In genomic region chr15:78875107-78875914, GRCh38 we compare ENCODE assay signal across 8 cellular contexts. TPM values are rescaled to one million over a fixed set of nuclear protein-coding genes. Genes with fewer than 3 reads are reported as not detected.
DNase-seq lines count a peak whose midpoint lies in the region; ATAC-seq and TF ChIP-seq lines count a peak whose summit lies in the region.

No MANE protein-coding gene starts in this region.

- peak overlapping the region; percentile 100 for H3K27ac Mint-ChIP-seq in MCF 10A (ENCODE audit: low read depth, unreplicated experiment)

- H3K27me3 Mint-ChIP-seq in MCF 10A (ENCODE audit: insufficient read depth, unreplicated experiment), result no peaks in the 10 kb centered on the region

- no TSS peak for BruUV-seq in MCF 10A (replicated peaks; lab: Mats Ljungman, UMichigan)

- 57% methylated on average over 22 of the region's 22 CpGs for WGBS in HUES64

- CTCF ChIA-PET in AG04450 (lab: Charles Lee) (no interaction called here), MCF 10A (lab: Yijun Ruan, JAX) (interaction anchor here (1.1 to 1.5 kb wide), 2 partner anchors 34 to 76 kb away, joined by 3 read pairs; no protein-coding TSS in a partner anchor)

- intact Hi-C loops in MCF 10A (cut with micrococcal nuclease), result no loop called here

- H3K4me1 Mint-ChIP-seq in MCF 10A (ENCODE audit: insufficient read depth, unreplicated experiment), result peaks cover 25% of the 10 kb centered on the region

- DNase-seq in AG04450 (ENCODE audit: low read depth, low spot score) (no peak), MCF 10A (ENCODE audit: unreplicated experiment) (no peak), GM20000 (ENCODE audit: low spot score) (no peak)

- no peak overlapping the region for H3K27ac ChIP-seq in AG04450 (ENCODE audit: low read depth, low read length)
- no peak overlapping the region for H3K27ac ChIP-seq in HUES64 (ENCODE audit: low read depth, low read length)

- H3K9me3 ChIP-seq in AG04450 (ENCODE audit: control insufficient read depth, insufficient read depth, low read length), result peaks cover 6% of the 10 kb centered on the region; the same call in 1 of the 2 replicates
- no peaks in the 10 kb centered on the region for H3K9me3 ChIP-seq in HUES64 (ENCODE audit: insufficient read depth, low read depth, low read length)
- H3K9me3 ChIP-seq in mucosa of stomach (ENCODE audit: control insufficient read depth, low read length), result no peaks in the 10 kb centered on the region

- no peak for TF ChIP-seq CTCF in AG04450 (IDR thresholded peaks at IDR 0.05; ENCODE audit: low read depth, low read length)
- no peak for TF ChIP-seq CTCF in MCF 10A (IDR thresholded peaks at IDR 0.05; ENCODE audit: unreplicated experiment)
- TF ChIP-seq CTCF in GM20000 (IDR thresholded peaks at IDR 0.05; ENCODE audit: extremely low read depth, missing control alignments), result no peak

- H3K9ac ChIP-seq in HUES64 (ENCODE audit: low read depth, low read length) (no peak overlapping the region; the same call in 1 of the 2 replicates), mucosa of stomach (ENCODE audit: low read length) (peak overlapping the region; percentile 40)

- H3K4me1 ChIP-seq in HUES64 (ENCODE audit: insufficient read depth, low read length) (peaks cover 43% of the 10 kb centered on the region), mucosa of stomach (ENCODE audit: control insufficient read depth, insufficient read depth, low read length) (peaks cover 28% of the 10 kb centered on the region)

- POLR2A ChIA-PET in AG04450 (lab: Yijun Ruan, JAX) (interaction anchor here (0.7 kb wide), 1 partner anchor 21 kb away, joined by 5 read pairs; no protein-coding TSS in a partner anchor), MCF 10A (lab: Yijun Ruan, JAX) (no interaction called here)

- H3K4me3 ChIP-seq in AG04450 (ENCODE audit: low read depth, low read length) (peak overlapping the region; percentile 99), HUES64 (ENCODE audit: low read length) (peak overlapping the region; percentile 78), mucosa of stomach (ENCODE audit: low read length) (no peak overlapping the region)

- peak overlapping the region; percentile 98 for H3K4me3 Mint-ChIP-seq in MCF 10A (ENCODE audit: unreplicated experiment)

- peaks cover 20% of the 10 kb centered on the region for H3K36me3 ChIP-seq in HUES64 (ENCODE audit: insufficient read depth, low read length)
- no peaks in the 10 kb centered on the region for H3K36me3 ChIP-seq in mucosa of stomach (ENCODE audit: control insufficient read depth, insufficient read depth, low read length)

- peaks cover 28% of the 10 kb centered on the region for H3K36me3 Mint-ChIP-seq in MCF 10A (ENCODE audit: insufficient read depth, unreplicated experiment)

- ATAC-seq in HG03460 (IDR thresholded peaks at IDR 0.05; ENCODE audit: unreplicated experiment) (no peak), HG02678 (IDR thresholded peaks at IDR 0.05; ENCODE audit: unreplicated experiment) (no peak), HG03342 (IDR thresholded peaks at IDR 0.05; ENCODE audit: unreplicated experiment) (no peak)

- H3K9me3 Mint-ChIP-seq in MCF 10A (ENCODE audit: unreplicated experiment), result no peaks in the 10 kb centered on the region

- H3K27me3 ChIP-seq in AG04450 (ENCODE audit: control insufficient read depth, insufficient read depth, low read length), result no peaks in the 10 kb centered on the region
- no peaks in the 10 kb centered on the region for H3K27me3 ChIP-seq in HUES64 (ENCODE audit: insufficient read depth, low read length)
- no peaks in the 10 kb centered on the region for H3K27me3 ChIP-seq in mucosa of stomach (ENCODE audit: control insufficient read depth, insufficient read depth, low read length)

RNA-seq across cellular contexts. Expression of gene MORF4L1, which starts 2.6 kb away (rescaled TPM):
- 355 and 426 TPM in 2 replicates for polyA plus RNA-seq in AG04450 (2011; rRNA removed)
- polyA minus RNA-seq in AG04450 (2011; rRNA and poly(A)+ RNA removed), result 79.9 and 120 TPM in 2 replicates
- 438 TPM for polyA plus RNA-seq in HUES64 (2013, experiment 1 of 2)
- 447 TPM for polyA plus RNA-seq in HUES64 (2013, experiment 2 of 2)
- 264 and 279 TPM in 2 replicates for total RNA-seq in MCF 10A (2022)
